Comparison of ENCODE assay signal across 11 cellular contexts in the genomic region with DNA sequence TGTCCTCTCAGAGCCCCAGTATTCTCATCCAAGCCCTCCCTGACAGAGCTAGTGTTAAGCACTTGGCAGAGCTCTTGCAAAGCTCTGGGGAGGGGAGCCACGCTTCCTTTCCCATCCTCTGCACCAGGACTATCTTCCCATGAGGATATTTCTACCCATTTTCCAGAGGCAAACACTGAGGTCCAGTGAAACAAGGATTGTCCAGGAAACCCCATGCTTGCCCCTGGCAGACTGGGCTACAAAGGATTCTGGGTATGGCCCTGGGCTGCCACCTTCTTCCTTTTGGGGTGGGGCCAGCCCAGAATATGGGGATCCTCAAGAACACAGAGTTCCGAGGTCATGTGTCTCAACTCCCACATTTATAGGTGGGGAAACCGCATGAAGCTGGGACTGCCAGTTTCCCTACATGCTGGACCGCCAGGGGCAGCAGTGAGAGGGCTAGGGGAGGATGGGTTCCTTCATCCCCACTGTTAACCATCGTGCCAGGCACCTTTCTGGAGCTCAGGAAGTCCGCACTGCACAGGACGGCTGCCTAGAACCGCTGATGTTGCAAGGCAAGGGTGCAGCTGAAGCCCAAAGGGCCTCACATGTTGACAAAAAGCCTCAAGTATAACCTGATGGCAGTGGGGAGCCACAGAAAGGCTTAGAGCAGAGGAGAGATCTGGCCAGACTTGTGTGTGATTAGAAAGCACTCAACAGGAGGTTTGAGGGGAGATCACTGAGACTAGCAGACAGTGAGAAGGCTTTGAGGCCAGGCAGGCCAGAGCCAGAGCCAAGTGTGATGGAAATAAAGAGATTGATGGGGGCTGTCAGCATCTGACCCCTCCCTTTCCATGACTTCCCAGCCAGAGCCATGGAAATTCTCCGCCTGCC. TPM values are rescaled to one million over a fixed set of nuclear protein-coding genes. Genes with fewer than 3 reads are reported as not detected.
DNase-seq lines count a peak whose midpoint lies in the region; ATAC-seq and TF ChIP-seq lines count a peak whose summit lies in the region.
"Had no signal": no experiment of that assay in that cellular context is flagged by ENCODE, and none has a peak within 500 bp of the region (broad histone marks: within the 10 kb centered on the region; RNA-seq: fewer than 3 reads in every experiment).

No MANE protein-coding gene starts in this region.

- no peaks in the 10 kb centered on the region for H3K9me2 ChIP-seq in Karpas-422 (replicated peaks; ENCODE audit: insufficient read depth, low read length)

- no peak for ATAC-seq in Right ventricle myocardium superior (ENCODE audit: poor library complexity)
- no peak for ATAC-seq in GM21515 (IDR thresholded peaks at IDR 0.05; ENCODE audit: unreplicated experiment)
- no peak for ATAC-seq in HG03520 (IDR thresholded peaks at IDR 0.05; ENCODE audit: unreplicated experiment)
- ATAC-seq: mucosa of descending colon had no signal

- no peaks in the 10 kb centered on the region for H4K20me1 ChIP-seq in Karpas-422 (ENCODE audit: insufficient read depth, low read depth, low read length)

- H3K4me1 ChIP-seq in left ventricle myocardium inferior, result peaks cover 19% of the 10 kb centered on the region
- H3K4me1 ChIP-seq in Karpas-422 (ENCODE audit: low read length), result peaks cover 10% of the 10 kb centered on the region
- H3K4me1 ChIP-seq in transverse colon, result peaks cover 4 to 25% (median 9%) of the 10 kb centered on the region in 4 donors

- H3K27me3 ChIP-seq in left ventricle myocardium inferior (ENCODE audit: low read depth), result no peaks in the 10 kb centered on the region
- no peaks in the 10 kb centered on the region for H3K27me3 ChIP-seq in Karpas-422 (ENCODE audit: low read length)
- no peaks in the 10 kb centered on the region for H3K27me3 ChIP-seq in transverse colon

- DNase-seq in left ventricle myocardium inferior, result no peak
- no peak for DNase-seq in Right ventricle myocardium superior
- peak; percentile 66 for DNase-seq in Karpas-422
- peak; percentile 30 for DNase-seq in fibroblast of mammary gland (ENCODE audit: low read depth)
- DNase-seq in transverse colon, result peak; percentile 32
- no peak for DNase-seq in GM03348 (ENCODE audit: low spot score)
- DNase-seq: NCI-H1048, NCI-H526 had no signal

- H3K4me2 ChIP-seq in Karpas-422 (ENCODE audit: low read depth, low read length, poor library complexity, severe bottlenecking), result no peak overlapping the region

- H3K9ac ChIP-seq in Karpas-422 (ENCODE audit: low read length), result no peak overlapping the region

- no peak for TF ChIP-seq EP300 in transverse colon (IDR thresholded peaks at IDR 0.05; ENCODE audit: low read depth)

- H2AFZ ChIP-seq in Karpas-422 (ENCODE audit: low read length), result no peak overlapping the region

- H3K4me3 ChIP-seq in left ventricle myocardium inferior (no peak overlapping the region), Karpas-422 (ENCODE audit: low read length) (no peak overlapping the region), fibroblast of mammary gland (ENCODE audit: control insufficient read depth, low read depth, low read length) (no peak overlapping the region), transverse colon (no peak overlapping the region)
- H3K4me3 ChIP-seq: mucosa of descending colon had no signal

- no peak for TF ChIP-seq POLR2A in transverse colon (IDR thresholded peaks at IDR 0.05)

- H3K9me3 ChIP-seq in left ventricle myocardium inferior (replicated peaks), result no peaks in the 10 kb centered on the region
- no peaks in the 10 kb centered on the region for H3K9me3 ChIP-seq in Karpas-422 (ENCODE audit: low read length)
- no peaks in the 10 kb centered on the region for H3K9me3 ChIP-seq in transverse colon
- H3K9me3 ChIP-seq: mucosa of descending colon had no signal

- H3K79me2 ChIP-seq in Karpas-422 (ENCODE audit: low read length), result no peaks in the 10 kb centered on the region

- TF ChIP-seq CTCF in left ventricle myocardium inferior (IDR thresholded peaks at IDR 0.05; ENCODE audit: borderline replicate concordance), result peak; percentile 55
- peak; percentile 73 for TF ChIP-seq CTCF in fibroblast of mammary gland (conservative IDR thresholded peaks at IDR 0.05; ENCODE audit: control insufficient read depth, insufficient read depth, low read depth, low read length)
- peak in 3 of 5 experiments; percentile 18 to 39 (median 38) for TF ChIP-seq CTCF in transverse colon (IDR thresholded peaks at IDR 0.05)

- H3K36me3 ChIP-seq in left ventricle myocardium inferior (no peaks in the 10 kb centered on the region), Karpas-422 (ENCODE audit: insufficient read depth, low read length) (no peaks in the 10 kb centered on the region), transverse colon (no peaks in the 10 kb centered on the region)

- H3K27ac ChIP-seq in left ventricle myocardium inferior (replicated peaks) (no peak overlapping the region), Karpas-422 (ENCODE audit: low read length) (no peak overlapping the region), transverse colon (no peak overlapping the region)

- intact Hi-C loops in left ventricle myocardium inferior (cut with micrococcal nuclease), result no loop called here
- intact Hi-C loops in Right ventricle myocardium superior (cut with DNase I), result no loop called here
- intact Hi-C loops in transverse colon (cut with DNase I; ENCODE audit: low total_unique reads), result no loop called here

- in situ Hi-C loops in transverse colon (cut with MboI; ENCODE audit: low pct_ligation_motif_present in 1 of 4, low pct_unique_long_range_greater_than_20kb in 1 of 4, low sequenced_read_pairs in 3 of 4), result loop anchor here in 1 of 4 donors (25.0 kb wide), 1 partner anchor 97 kb away; no protein-coding TSS in a partner anchor

- 47% methylated on average over 7 of the region's 9 CpGs; no CpG with 5 or more reads in 1 of the 2 donors for WGBS in transverse colon (ENCODE audit: low coverage in 1 of 2), 2 donors

RNA-seq across cellular contexts. Expression of gene CCDC85C, which starts 5.5 kb away (rescaled TPM):
- total RNA-seq in left ventricle myocardium inferior (41.0 TPM), Right ventricle myocardium superior (46.6 TPM), transverse colon (10 to 100 TPM; 19.3 to 55.4 (median 45.7) TPM)
- 18.3 and 25.6 TPM in 2 replicates for total RNA-seq in Karpas-422 (2014; rRNA removed; shearing (Covaris generic); ENCODE audit: low replicate concordance)

RNA-seq across cellular contexts. Expression of gene HHIPL1, which starts 35.4 kb away (rescaled TPM):
- total RNA-seq in left ventricle myocardium inferior (1.2 TPM), Right ventricle myocardium superior (1.6 TPM), transverse colon (10 to 100 TPM in 1 of 4 donors, under 1 TPM in 3; 0.40 to 31.0 (median 0.87) TPM)
- total RNA-seq in Karpas-422 (2014; rRNA removed; shearing (Covaris generic); ENCODE audit: low replicate concordance), result 0.07 TPM in 1 of 2 replicates, not detected in the other

Comparison
In these comparisons a context has a peak if more than half of its experiments do, and no peak if none do; other contexts are left out.
1. DNase-seq: peak in Karpas-422 (single experiment), fibroblast of mammary gland (single experiment) and transverse colon (single experiment); none in left ventricle myocardium inferior (single experiment), Right ventricle myocardium superior (single experiment) and GM03348 (single experiment).
2. Peak in every context shown above with its lines, with median percentiles within 50 percentile points of each other: CTCF ChIP-seq.